In the genomic region with DNA sequence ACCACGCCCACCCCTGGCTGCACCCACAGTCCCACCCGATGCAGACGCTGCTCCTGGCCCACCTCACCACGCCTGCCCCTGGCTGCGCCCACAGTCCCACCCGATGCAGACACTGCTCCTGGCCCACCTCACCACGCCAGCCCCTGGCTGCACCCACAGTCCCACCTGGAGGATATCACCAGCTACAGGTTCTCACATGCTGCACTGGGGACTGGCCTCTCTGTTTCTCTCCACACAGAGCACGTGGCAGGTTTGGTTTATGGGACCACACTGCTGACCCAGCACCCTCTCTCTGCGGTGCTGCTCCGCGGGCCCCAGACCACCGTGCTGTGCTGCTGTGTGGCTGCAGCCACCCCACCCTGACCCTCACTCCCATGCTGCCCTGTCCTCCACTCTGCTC, we compare ENCODE assay signal across 20 cellular contexts.
"Had no signal": no experiment of that assay in that cellular context is flagged by ENCODE, and none has a peak within 500 bp of the region (broad histone marks: within the 10 kb centered on the region; RNA-seq: fewer than 3 reads in every experiment).

No MANE protein-coding gene starts in this region.

- H3K4me1 Mint-ChIP-seq: activated B cell treated with CpG ODN at 0.5 μM for 24 hours, immature natural killer cell had no signal

- H3K4me1 ChIP-seq: upper lobe of left lung had no signal

- H3K27ac Mint-ChIP-seq: activated B cell treated with CpG ODN at 0.5 μM for 24 hours; activated CD8-positive, alpha-beta T cell treated with anti-CD3 and anti-CD28 coated beads, Interleukin-2, amount 10 ng/mL, durations not matched to agents 7 days and 5 days; immature natural killer cell; nephron; stimulated activated naive CD8-positive, alpha-beta T cell treated with anti-CD3 and anti-CD28 coated beads, Interleukin-15, Interleukin-2, amounts not matched to agents 100 ng/mL and 50 ng/mL, for 24 hours; T-cell had no signal

- H3K4me3 Mint-ChIP-seq: activated B cell treated with CpG ODN at 0.5 μM for 24 hours; activated CD8-positive, alpha-beta T cell treated with anti-CD3 and anti-CD28 coated beads, Interleukin-2, amount 10 ng/mL, durations not matched to agents 7 days and 5 days; immature natural killer cell; nephron; stimulated activated naive CD8-positive, alpha-beta T cell treated with anti-CD3 and anti-CD28 coated beads, Interleukin-15, Interleukin-2, amounts not matched to agents 100 ng/mL and 50 ng/mL, for 24 hours; T-cell had no signal

- H3K27me3 ChIP-seq: brain microvascular endothelial cell, upper lobe of left lung had no signal

- H3K9me3 Mint-ChIP-seq: nephron; stimulated activated naive CD8-positive, alpha-beta T cell treated with anti-CD3 and anti-CD28 coated beads, Interleukin-15, Interleukin-2, amounts not matched to agents 100 ng/mL and 50 ng/mL, for 24 hours; T-cell had no signal

- H3K9me3 ChIP-seq: esophagus muscularis mucosa, upper lobe of left lung had no signal

- ATAC-seq: activated CD8-positive, alpha-beta T cell treated with anti-CD3 and anti-CD28 coated beads, Interleukin-2, amount 10 ng/mL, durations not matched to agents 7 days and 5 days; SK-N-SH treated with all-trans-retinoic acid at 6 μM for 48 hours; T-cell had no signal

- H3K36me3 Mint-ChIP-seq: immature natural killer cell, T-cell had no signal

- H3K4me3 ChIP-seq: esophagus muscularis mucosa, upper lobe of left lung had no signal

- H3K27ac ChIP-seq: brain microvascular endothelial cell, esophagus muscularis mucosa, upper lobe of left lung had no signal

- H3K36me3 ChIP-seq: brain microvascular endothelial cell, esophagus muscularis mucosa, upper lobe of left lung had no signal

- DNase-seq: activated B cell treated with CpG ODN at 0.5 μM for 24 hours; activated CD4-positive, alpha-beta T cell treated with anti-CD3 and anti-CD28 coated beads for 4 hours; activated CD8-positive, alpha-beta memory T cell treated with anti-CD3 and anti-CD28 coated beads, Interleukin-2, amount 50 U/mL, for 48 hours; activated CD8-positive, alpha-beta T cell treated with anti-CD3 and anti-CD28 coated beads, Interleukin-2, amount 10 ng/mL, durations not matched to agents 7 days and 5 days; activated gamma-delta T cell; activated T-cell treated with anti-CD3 and anti-CD28 coated beads, Interleukin-2, amount 50 U/mL, for 48 hours; anterior cingulate cortex; brain microvascular endothelial cell; effector CD8-positive, alpha-beta T cell; immature natural killer cell; mesendoderm; occipital lobe; retina; T-cell; T-helper 9 cell had no signal
